ENCODE assay signal across 1 cellular context in the genomic region with DNA sequence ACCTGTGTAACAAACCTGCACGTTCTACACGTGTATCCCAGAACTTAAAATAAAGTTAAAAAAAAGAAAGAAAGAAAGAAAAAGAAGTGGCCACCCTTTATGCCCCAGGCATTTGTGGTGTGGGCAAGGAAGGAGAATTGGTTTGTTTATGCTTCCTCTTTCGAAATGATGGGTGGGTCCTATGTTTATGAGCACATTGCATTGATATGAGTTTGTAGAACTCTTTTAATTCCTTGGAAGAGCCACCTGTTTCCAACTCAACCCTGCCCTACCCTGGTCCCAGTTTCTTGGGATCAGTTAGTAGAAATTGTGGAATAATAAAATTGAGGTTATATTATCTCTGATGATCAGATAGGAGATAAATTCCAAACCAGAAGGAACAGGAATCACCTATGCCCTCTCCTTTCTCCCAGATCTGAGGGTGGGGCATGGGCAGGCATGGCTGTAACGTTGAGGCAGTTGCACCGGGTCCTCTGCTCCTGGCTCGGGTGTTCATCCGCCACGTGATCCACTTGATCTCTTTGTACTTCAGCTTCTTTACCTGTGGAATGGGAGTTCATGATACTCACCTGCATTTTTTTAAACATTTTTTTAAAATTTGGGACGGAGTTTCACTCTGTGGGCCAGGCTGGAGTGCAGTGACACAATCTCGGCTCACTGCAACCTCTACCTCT.
TF ChIP-seq lines count a peak whose summit lies in the region.

No MANE protein-coding gene starts in this region.

TF ChIP-seq in IMR-90, 13 proteins besides CTCF, POLR2A, EP300 and RAD21:
- TF ChIP-seq, protein P1, sequence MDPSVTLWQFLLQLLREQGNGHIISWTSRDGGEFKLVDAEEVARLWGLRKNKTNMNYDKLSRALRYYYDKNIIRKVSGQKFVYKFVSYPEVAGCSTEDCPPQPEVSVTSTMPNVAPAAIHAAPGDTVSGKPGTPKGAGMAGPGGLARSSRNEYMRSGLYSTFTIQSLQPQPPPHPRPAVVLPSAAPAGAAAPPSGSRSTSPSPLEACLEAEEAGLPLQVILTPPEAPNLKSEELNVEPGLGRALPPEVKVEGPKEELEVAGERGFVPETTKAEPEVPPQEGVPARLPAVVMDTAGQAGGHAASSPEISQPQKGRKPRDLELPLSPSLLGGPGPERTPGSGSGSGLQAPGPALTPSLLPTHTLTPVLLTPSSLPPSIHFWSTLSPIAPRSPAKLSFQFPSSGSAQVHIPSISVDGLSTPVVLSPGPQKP (IDR thresholded peaks at IDR 0.05; ENCODE audit: borderline replicate concordance, low read depth, low read length), result no peak
- TF ChIP-seq MXI1 (IDR thresholded peaks at IDR 0.05; ENCODE audit: borderline replicate concordance, low read depth, low read length) (no peak), CHD1 (IDR thresholded peaks at IDR 0.05; ENCODE audit: low read depth, low read length) (no peak), NFE2L2 (IDR thresholded peaks at IDR 0.05; ENCODE audit: low read depth, low read length) (no peak), CEBPB (IDR thresholded peaks at IDR 0.05; ENCODE audit: low read depth, low read length) (no peak), BHLHE40 (IDR thresholded peaks at IDR 0.05; ENCODE audit: low read depth, low read length) (no peak), RCOR1 (IDR thresholded peaks at IDR 0.05; ENCODE audit: insufficient replicate concordance, low read length) (no peak), FOS (IDR thresholded peaks at IDR 0.05; ENCODE audit: low read depth, low read length) (no peak), RFX5 (IDR thresholded peaks at IDR 0.05; ENCODE audit: low read depth, low read length) (no peak), MAZ (IDR thresholded peaks at IDR 0.05; ENCODE audit: borderline replicate concordance, low read depth, low read length) (no peak), MAFK (IDR thresholded peaks at IDR 0.05; ENCODE audit: low read depth, low read length) (no peak), SMC3 (IDR thresholded peaks at IDR 0.05; ENCODE audit: low read depth, low read length) (no peak)
- TF ChIP-seq, protein P2, sequence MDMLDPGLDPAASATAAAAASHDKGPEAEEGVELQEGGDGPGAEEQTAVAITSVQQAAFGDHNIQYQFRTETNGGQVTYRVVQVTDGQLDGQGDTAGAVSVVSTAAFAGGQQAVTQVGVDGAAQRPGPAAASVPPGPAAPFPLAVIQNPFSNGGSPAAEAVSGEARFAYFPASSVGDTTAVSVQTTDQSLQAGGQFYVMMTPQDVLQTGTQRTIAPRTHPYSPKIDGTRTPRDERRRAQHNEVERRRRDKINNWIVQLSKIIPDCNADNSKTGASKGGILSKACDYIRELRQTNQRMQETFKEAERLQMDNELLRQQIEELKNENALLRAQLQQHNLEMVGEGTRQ (IDR thresholded peaks at IDR 0.05; ENCODE audit: low read depth, low read length), result no peak
